In genomic region chr2:235098273-235098672, GRCh38 we compare ENCODE assay signal across 17 cellular contexts.
DNase-seq lines count a peak whose midpoint lies in the region; ATAC-seq lines count a peak whose summit lies in the region.
"Had no signal": no experiment of that assay in that cellular context is flagged by ENCODE, and none has a peak within 500 bp of the region (broad histone marks: within the 10 kb centered on the region; RNA-seq: fewer than 3 reads in every experiment).

No MANE protein-coding gene starts in this region.

- WGBS in mesenchymal stem cell, result 81% methylated on average over 4 of the region's 4 CpGs

- peaks cover 7% of the 10 kb centered on the region for H3K4me1 ChIP-seq in mesenchymal stem cell (ENCODE audit: control insufficient read depth, insufficient read depth, low read depth, low read length)
- H3K4me1 ChIP-seq: uterus had no signal

- peaks cover 2% of the 10 kb centered on the region for H3K79me1 ChIP-seq in mesenchymal stem cell (replicated peaks; ENCODE audit: low read length, poor library complexity, severe bottlenecking)

- H2BK5ac ChIP-seq in mesenchymal stem cell (ENCODE audit: low read depth, low read length, poor library complexity, severe bottlenecking), result no peak overlapping the region

- no peak overlapping the region for H2AFZ ChIP-seq in mesenchymal stem cell (ENCODE audit: low read depth, low read length)

- H3K27me3 ChIP-seq in mesenchymal stem cell (ENCODE audit: control insufficient read depth in 1 of 2, insufficient read depth in 1 of 2, low read length in 2 of 2), result peaks cover 0 to 8% of the 10 kb centered on the region in 2 experiments
- H3K27me3 ChIP-seq: uterus had no signal

- no peak for ATAC-seq in HG03095 (IDR thresholded peaks at IDR 0.05; ENCODE audit: unreplicated experiment)
- ATAC-seq: stimulated activated effector memory CD8-positive, alpha-beta T cell treated with anti-CD3 and anti-CD28 coated beads, Interleukin-12 subunit alpha, Interleukin-12 subunit beta, amount 100 ng/mL, for 72 hours had no signal

- no peak overlapping the region for H2BK120ac ChIP-seq in mesenchymal stem cell (ENCODE audit: low read depth, low read length)

- H2AK5ac ChIP-seq in mesenchymal stem cell (ENCODE audit: low read length, severe bottlenecking), result no peak overlapping the region

- no peaks in the 10 kb centered on the region for H3K9me3 ChIP-seq in mesenchymal stem cell (ENCODE audit: control insufficient read depth, low read length)
- H3K9me3 ChIP-seq: uterus had no signal

- no peak overlapping the region for H2BK12ac ChIP-seq in mesenchymal stem cell (ENCODE audit: low read length in 2 of 2)

- no peak overlapping the region for H3K14ac ChIP-seq in mesenchymal stem cell (ENCODE audit: low read length in 2 of 2)

- H4K8ac ChIP-seq in mesenchymal stem cell (ENCODE audit: low read length), result no peak overlapping the region

- no peak overlapping the region for H2BK15ac ChIP-seq in mesenchymal stem cell (ENCODE audit: low read depth, poor library complexity, severe bottlenecking)

- H3K4ac ChIP-seq in mesenchymal stem cell (ENCODE audit: low read depth in 1 of 2, low read length in 2 of 2), result no peak overlapping the region

- no peak overlapping the region for H3K18ac ChIP-seq in mesenchymal stem cell (ENCODE audit: low read depth in 1 of 2, low read length in 2 of 2)

- no peak overlapping the region for H3K27ac ChIP-seq in mesenchymal stem cell (ENCODE audit: low read length, poor library complexity, severe bottlenecking)
- H3K27ac ChIP-seq: uterus had no signal

- H3K23ac ChIP-seq in mesenchymal stem cell (ENCODE audit: low read length in 2 of 2), result no peak overlapping the region

- H3K4me2 ChIP-seq in mesenchymal stem cell (ENCODE audit: low read length, poor library complexity, severe bottlenecking), result no peak overlapping the region

- DNase-seq in NCI-H187 treated with DMSO at 0.1 percent for 48 hours (lab: John Stamatoyannopoulos, UW), result peak; percentile 15
- no peak for DNase-seq in NCI-H187 (lab: John Stamatoyannopoulos, UW)
- peak; percentile 17 for DNase-seq in NCI-H1105 (lab: John Stamatoyannopoulos, UW)
- DNase-seq in NCI-H748 treated with DMSO at 0.1 percent for 48 hours (lab: John Stamatoyannopoulos, UW), result peak; percentile 66
- DNase-seq in kidney tubule cell (ENCODE audit: low spot score), result peak; percentile 12
- no peak for DNase-seq in UCSD-AML1 (lab: John Stamatoyannopoulos, UW; ENCODE audit: unreplicated experiment)
- DNase-seq in mesenchymal stem cell, result no peak
- DNase-seq: activated CD4-positive, alpha-beta T cell treated with anti-CD3 and anti-CD28 coated beads, Interleukin-2, amount 50 U/mL, for 1 hour; activated T-cell treated with anti-CD3 and anti-CD28 coated beads, Interleukin-2, amount 50 U/mL, for 48 hours; CD8-positive, alpha-beta memory T cell; mesendoderm; NCI-H1048; RPMI8226; T-helper 9 cell; uterus had no signal

- H3K4me3 ChIP-seq in mesenchymal stem cell (ENCODE audit: insufficient read depth in 1 of 2, low read depth in 1 of 2, low read length in 2 of 2), result no peak overlapping the region
- H3K4me3 ChIP-seq: uterus had no signal

- H4K91ac ChIP-seq in mesenchymal stem cell (ENCODE audit: low read length), result no peak overlapping the region

- H3K9ac ChIP-seq in mesenchymal stem cell (ENCODE audit: low read length), result no peak overlapping the region

- H3K36me3 ChIP-seq in mesenchymal stem cell (ENCODE audit: control insufficient read depth in 1 of 2, insufficient read depth in 2 of 2, low read depth in 1 of 2, low read length in 2 of 2), result no peaks in the 10 kb centered on the region
- H3K36me3 ChIP-seq: uterus had no signal

Comparison
In these comparisons a context has a peak if more than half of its experiments do, and no peak if none do; other contexts are left out.
1. DNase-seq: peak in NCI-H187 treated with DMSO at 0.1 percent for 48 hours (single experiment), NCI-H1105 (single experiment), NCI-H748 treated with DMSO at 0.1 percent for 48 hours (single experiment) and kidney tubule cell (single experiment); none in NCI-H187 (0 of 2), UCSD-AML1 (single experiment) and mesenchymal stem cell (single experiment).